Comparison of ENCODE assay signal across 10 cellular contexts in the genomic region with DNA sequence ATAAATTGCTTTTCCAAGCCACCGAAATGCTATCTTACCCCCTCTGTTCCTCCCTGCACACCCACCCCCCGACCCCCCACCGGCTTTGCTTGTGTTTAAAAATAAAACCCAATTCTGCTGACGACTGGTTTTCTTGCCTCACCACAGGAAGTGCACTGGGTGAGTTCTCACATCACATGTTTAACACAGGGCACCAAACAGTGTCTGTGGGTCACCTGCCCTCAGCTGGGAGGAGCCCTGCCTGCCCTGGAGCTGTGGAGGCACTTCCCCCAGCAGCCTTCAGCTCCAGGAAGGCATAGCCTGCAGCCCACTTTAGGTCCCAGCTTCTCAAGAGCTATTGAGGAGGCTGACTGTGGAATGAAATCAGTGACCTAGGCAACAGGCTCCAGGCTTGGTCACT. TPM values are rescaled to one million over a fixed set of nuclear protein-coding genes. Genes with fewer than 3 reads are reported as not detected.
DNase-seq lines count a peak whose midpoint lies in the region; ATAC-seq and FAIRE-seq lines count a peak whose summit lies in the region.
"Had no signal": no experiment of that assay in that cellular context is flagged by ENCODE, and none has a peak within 500 bp of the region (broad histone marks: within the 10 kb centered on the region; RNA-seq: fewer than 3 reads in every experiment).

No MANE protein-coding gene starts in this region.

- no peaks in the 10 kb centered on the region for H3K9me3 ChIP-seq in MG63

- H3K27ac Mint-ChIP-seq in naive B cell: peak overlapping the region in 5 of 6 donors; percentile 7 to 91 (median 52)

- H3K27me3 ChIP-seq in MG63: no peaks in the 10 kb centered on the region

- H3K36me3 Mint-ChIP-seq in naive B cell: no peaks in the 10 kb centered on the region

- intact Hi-C loops in Right ventricle myocardium inferior (cut with DNase I): no loop called here

- peaks cover 0 to 13% (median 7%) of the 10 kb centered on the region in 3 donors for H3K27me3 Mint-ChIP-seq in naive B cell

- no peaks in the 10 kb centered on the region for H3K36me3 ChIP-seq in MG63

- ATAC-seq in GM21526 (IDR thresholded peaks at IDR 0.05; ENCODE audit: low FRiP score, unreplicated experiment) (peak; percentile 91), HG03571 (IDR thresholded peaks at IDR 0.05; ENCODE audit: unreplicated experiment) (peak; percentile 89), naive B cell (ENCODE audit: low read depth in 2 of 2) (peak; percentile 96 to 100), Right ventricle myocardium inferior (no peak)

- peak overlapping the region in 6 of 8 donors; percentile 33 to 84 (median 67) for H3K4me3 Mint-ChIP-seq in naive B cell

- no peaks in the 10 kb centered on the region for H3K9me3 Mint-ChIP-seq in naive B cell

- DNase-seq in GM18507 (ENCODE audit: extremely low spot score, insufficient read length, low read depth) (no peak), naive B cell (peak; percentile 53), MG63 (no peak), NCI-H1694 treated with DMSO at 0.1 percent for 48 hours (lab: John Stamatoyannopoulos, UW) (no peak), Right ventricle myocardium inferior (ENCODE audit: missing footprints) (no peak)
- DNase-seq in activated CD4-positive, alpha-beta T cell treated with anti-CD3 and anti-CD28 coated beads for 4 hours: peak; percentile 3 to 19

- H3K4me3 ChIP-seq in MG63: no peak overlapping the region

- FAIRE-seq in GM18507 (lab: Jason Lieb, UNC): peak; percentile 95
- FAIRE-seq: TTC549 had no signal

- peaks cover 11 to 26% (median 12%) of the 10 kb centered on the region in 3 donors for H3K4me1 Mint-ChIP-seq in naive B cell

RNA-seq across cellular contexts. Expression of gene TMEM255A, which starts 8.8 kb away (rescaled TPM):
- under 1 TPM in 3 of 6 donors, not detected in 3; 0.15 to 0.24 (median 0.23) TPM for polyA plus RNA-seq in naive B cell (ENCODE audit: low read depth in 6 of 6)
- total RNA-seq in MG63 (2014; rRNA removed; shearing (Covaris generic); ENCODE audit: low replicate concordance): not detected in 2 replicates
- 0.97 TPM for total RNA-seq in Right ventricle myocardium inferior
- total RNA-seq: glomerular endothelial cell had no signal

RNA-seq across cellular contexts. Expression of gene ZBTB33, which starts 51.8 kb away (rescaled TPM):
- polyA plus RNA-seq in naive B cell (ENCODE audit: low read depth in 6 of 6): 10 to 100 TPM; 12.0 to 24.1 (median 15.9) TPM
- 8.2 and 16.5 TPM in 2 replicates for total RNA-seq in MG63 (2014; rRNA removed; shearing (Covaris generic); ENCODE audit: low replicate concordance)
- total RNA-seq in Right ventricle myocardium inferior: 6.8 TPM

RNA-seq across cellular contexts. Expression of gene ATP1B4, which starts 59.5 kb away (rescaled TPM):
- not detected for polyA plus RNA-seq in naive B cell (ENCODE audit: low read depth in 6 of 6)
- not detected in 2 replicates for total RNA-seq in MG63 (2014; rRNA removed; shearing (Covaris generic); ENCODE audit: low replicate concordance)
- total RNA-seq in Right ventricle myocardium inferior: not detected
- total RNA-seq: glomerular endothelial cell had no signal

Comparison
In these comparisons a context has a peak if more than half of its experiments do, and no peak if none do; other contexts are left out.
1. DNase-seq: peak in activated CD4-positive, alpha-beta T cell treated with anti-CD3 and anti-CD28 coated beads for 4 hours (2 of 2) and naive B cell (single experiment); none in GM18507 (single experiment), MG63 (single experiment), NCI-H1694 treated with DMSO at 0.1 percent for 48 hours (single experiment) and Right ventricle myocardium inferior (single experiment).